In the genomic region with DNA sequence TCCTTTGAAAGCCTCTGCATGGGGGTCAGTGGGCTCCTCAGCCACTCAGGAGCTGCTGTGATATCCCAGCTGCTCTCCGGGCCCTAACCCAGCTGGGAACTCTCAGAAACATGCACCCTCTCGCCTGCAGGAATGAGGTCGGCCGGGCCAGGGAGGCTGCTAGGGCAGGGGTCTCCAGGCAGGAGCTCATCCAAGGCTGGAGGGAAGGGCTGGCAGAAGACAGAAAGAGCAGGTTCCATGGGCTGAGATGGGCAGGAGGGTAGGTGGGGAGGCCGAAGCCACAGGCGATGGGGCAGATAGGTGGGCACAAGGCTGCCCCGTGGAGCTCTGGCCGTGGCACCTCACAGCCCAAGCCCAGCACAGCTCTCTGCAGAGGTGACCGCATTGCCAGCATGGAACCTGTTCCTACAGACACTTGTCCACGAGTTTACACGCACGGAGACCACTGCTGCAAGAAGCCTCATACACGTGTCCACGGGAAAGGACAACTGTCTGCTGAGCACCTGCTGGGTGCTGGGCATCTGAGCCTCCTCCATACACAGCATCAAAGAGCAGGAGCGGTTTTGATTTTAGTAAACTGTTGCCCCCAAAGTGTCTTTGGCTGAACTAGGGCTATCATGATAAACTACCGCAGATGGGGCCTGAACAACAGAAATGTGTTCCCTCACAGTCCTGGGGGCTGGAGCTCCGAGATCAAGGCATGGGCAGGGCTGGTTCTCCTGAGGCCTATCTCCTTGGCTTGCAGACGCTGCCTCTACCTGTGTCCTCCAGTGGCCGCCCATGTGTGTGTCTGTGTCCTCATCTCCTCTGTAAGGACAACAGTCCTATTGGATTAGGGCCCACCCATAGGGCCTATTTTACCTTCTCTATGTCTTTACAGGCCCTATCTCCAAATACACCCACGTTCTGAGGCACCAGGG, we compare ENCODE assay signal across 1 cellular context.
TF ChIP-seq lines count a peak whose summit lies in the region.

No MANE protein-coding gene starts in this region.

TF ChIP-seq in HepG2, 621 proteins besides CTCF, POLR2A, EP300 and RAD21 (continued from another document):
- TF ChIP-seq, protein P1, sequence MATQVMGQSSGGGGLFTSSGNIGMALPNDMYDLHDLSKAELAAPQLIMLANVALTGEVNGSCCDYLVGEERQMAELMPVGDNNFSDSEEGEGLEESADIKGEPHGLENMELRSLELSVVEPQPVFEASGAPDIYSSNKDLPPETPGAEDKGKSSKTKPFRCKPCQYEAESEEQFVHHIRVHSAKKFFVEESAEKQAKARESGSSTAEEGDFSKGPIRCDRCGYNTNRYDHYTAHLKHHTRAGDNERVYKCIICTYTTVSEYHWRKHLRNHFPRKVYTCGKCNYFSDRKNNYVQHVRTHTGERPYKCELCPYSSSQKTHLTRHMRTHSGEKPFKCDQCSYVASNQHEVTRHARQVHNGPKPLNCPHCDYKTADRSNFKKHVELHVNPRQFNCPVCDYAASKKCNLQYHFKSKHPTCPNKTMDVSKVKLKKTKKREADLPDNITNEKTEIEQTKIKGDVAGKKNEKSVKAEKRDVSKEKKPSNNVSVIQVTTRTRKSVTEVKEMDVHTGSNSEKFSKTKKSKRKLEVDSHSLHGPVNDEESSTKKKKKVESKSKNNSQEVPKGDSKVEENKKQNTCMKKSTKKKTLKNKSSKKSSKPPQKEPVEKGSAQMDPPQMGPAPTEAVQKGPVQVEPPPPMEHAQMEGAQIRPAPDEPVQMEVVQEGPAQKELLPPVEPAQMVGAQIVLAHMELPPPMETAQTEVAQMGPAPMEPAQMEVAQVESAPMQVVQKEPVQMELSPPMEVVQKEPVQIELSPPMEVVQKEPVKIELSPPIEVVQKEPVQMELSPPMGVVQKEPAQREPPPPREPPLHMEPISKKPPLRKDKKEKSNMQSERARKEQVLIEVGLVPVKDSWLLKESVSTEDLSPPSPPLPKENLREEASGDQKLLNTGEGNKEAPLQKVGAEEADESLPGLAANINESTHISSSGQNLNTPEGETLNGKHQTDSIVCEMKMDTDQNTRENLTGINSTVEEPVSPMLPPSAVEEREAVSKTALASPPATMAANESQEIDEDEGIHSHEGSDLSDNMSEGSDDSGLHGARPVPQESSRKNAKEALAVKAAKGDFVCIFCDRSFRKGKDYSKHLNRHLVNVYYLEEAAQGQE (IDR thresholded peaks at IDR 0.05; ENCODE audit: borderline replicate concordance in 1 of 2, low read depth in 1 of 2, low read length in 2 of 2): no peak
- TF ChIP-seq ZNF639 (CRISPR knock-in tag; conservative IDR thresholded peaks at IDR 0.05): no peak
- TF ChIP-seq, protein P2, sequence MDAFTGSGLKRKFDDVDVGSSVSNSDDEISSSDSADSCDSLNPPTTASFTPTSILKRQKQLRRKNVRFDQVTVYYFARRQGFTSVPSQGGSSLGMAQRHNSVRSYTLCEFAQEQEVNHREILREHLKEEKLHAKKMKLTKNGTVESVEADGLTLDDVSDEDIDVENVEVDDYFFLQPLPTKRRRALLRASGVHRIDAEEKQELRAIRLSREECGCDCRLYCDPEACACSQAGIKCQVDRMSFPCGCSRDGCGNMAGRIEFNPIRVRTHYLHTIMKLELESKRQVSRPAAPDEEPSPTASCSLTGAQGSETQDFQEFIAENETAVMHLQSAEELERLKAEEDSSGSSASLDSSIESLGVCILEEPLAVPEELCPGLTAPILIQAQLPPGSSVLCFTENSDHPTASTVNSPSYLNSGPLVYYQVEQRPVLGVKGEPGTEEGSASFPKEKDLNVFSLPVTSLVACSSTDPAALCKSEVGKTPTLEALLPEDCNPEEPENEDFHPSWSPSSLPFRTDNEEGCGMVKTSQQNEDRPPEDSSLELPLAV (CRISPR knock-in tag; conservative IDR thresholded peaks at IDR 0.05; ENCODE audit: low read depth): no peak
- no peak for TF ChIP-seq MZF1 (CRISPR knock-in tag; IDR thresholded peaks at IDR 0.05; ENCODE audit: borderline replicate concordance)
- TF ChIP-seq CREB1 (IDR thresholded peaks at IDR 0.05): no peak
- TF ChIP-seq CREB1 (CRISPR knock-in tag; IDR thresholded peaks at IDR 0.05): no peak
